In the genomic region with DNA sequence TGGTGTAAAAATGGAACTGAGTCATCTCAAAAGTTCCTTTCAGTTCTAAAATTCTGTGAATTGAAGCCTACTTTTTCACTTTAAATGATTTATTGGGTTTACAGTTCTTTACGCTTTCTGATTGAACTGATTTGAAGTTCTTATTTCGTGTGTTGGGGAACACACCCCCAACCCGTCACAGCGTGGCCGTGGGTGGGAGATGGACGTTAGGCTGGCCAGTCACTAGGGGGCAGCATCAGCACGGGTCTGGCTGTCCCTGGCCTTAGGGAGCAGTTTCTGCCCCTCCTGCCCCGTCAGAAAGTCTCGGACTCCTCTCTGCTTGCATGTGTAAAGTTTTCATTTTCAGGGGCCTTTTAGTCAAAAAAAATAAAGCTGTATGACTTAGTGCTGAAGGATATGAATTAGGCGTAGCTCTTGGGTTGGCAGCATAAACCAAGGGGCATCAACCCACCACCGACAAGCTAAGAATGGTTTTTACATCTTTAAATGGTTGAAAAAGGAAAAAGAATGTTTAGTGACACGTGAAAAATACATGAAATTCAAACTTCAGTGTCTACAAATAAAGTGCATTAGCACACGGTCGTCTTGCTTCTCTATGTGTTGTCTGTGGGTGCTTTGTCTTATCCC, we compare ENCODE assay signal across 8 cellular contexts.
A peak's percentile ranks its signal among the peaks of the same experiment; 100 is the strongest.
DNase-seq lines count a peak whose midpoint lies in the region; ATAC-seq, FAIRE-seq and TF ChIP-seq lines count a peak whose summit lies in the region.

No MANE protein-coding gene starts in this region.

- 53% methylated on average over 14 of the region's 14 CpGs for WGBS in HepG2 (ENCODE audit: low lambda C conversion rate)

- intact Hi-C loops in HepG2 (cut with micrococcal nuclease; ENCODE audit: unreplicated experiment): loop anchor here (1.0 to 10.0 kb wide), 3 partner anchors 126 to 401 kb away; partner anchors contain the start of genes PIGN and RELCH

- H3K27me3 ChIP-seq in HepG2 (ENCODE audit: control insufficient read depth in 1 of 2, insufficient read depth in 2 of 2, low read length in 2 of 2): no peaks in the 10 kb centered on the region

- H3K4me3 ChIP-seq in choroid plexus epithelial cell (ENCODE audit: low read depth, low read length) (peak overlapping the region; percentile 7), HepG2 (replicated peaks in 1 of 3; ENCODE audit: insufficient read depth in 1 of 3, low read depth in 2 of 3, low read length in 3 of 3) (no peak overlapping the region)

- FAIRE-seq in HepG2 (lab: Jason Lieb, UNC): peak; percentile 36

- no peak for TF ChIP-seq POLR2A in HepG2 (IDR thresholded peaks at IDR 0.05; ENCODE audit: insufficient read depth in 1 of 2, low read depth in 2 of 2, low read length in 2 of 2)

- H3K4me1 ChIP-seq in HepG2 (ENCODE audit: insufficient read depth, low read length): 0 out of 2 replicates have a peak, but pooled peaks cover 12% of the 10 kb centered on the region

- TF ChIP-seq CTCF in GM13976 (IDR thresholded peaks at IDR 0.05; ENCODE audit: borderline replicate concordance, control extremely low read depth, extremely low read depth, insufficient read depth, missing control alignments): peak; percentile 97
- peak; percentile 98 for TF ChIP-seq CTCF in choroid plexus epithelial cell (conservative IDR thresholded peaks at IDR 0.05; ENCODE audit: low read depth, low read length)
- peak; percentile 91 for TF ChIP-seq CTCF in HepG2 (CRISPR knock-in tag; IDR thresholded peaks at IDR 0.05)

- TF ChIP-seq RAD21 in HepG2 (CRISPR knock-in tag; IDR thresholded peaks at IDR 0.05): peak; percentile 71; the same call in 1 of the 2 replicates

- H2AFZ ChIP-seq in HepG2 (ENCODE audit: low read length): no peak overlapping the region

- H3K27ac ChIP-seq in HepG2 (ENCODE audit: extremely low read length, insufficient read depth, low read length): no peak overlapping the region

- H4K20me1 ChIP-seq in HepG2 (ENCODE audit: insufficient read depth, low read length): no peaks in the 10 kb centered on the region; the same call in 1 of the 2 replicates

- in situ Hi-C loops in GM13976 (cut with MboI; ENCODE audit: low sequenced_read_pairs, unreplicated experiment) (loop anchor here (25.0 kb wide), 1 partner anchor 401 kb away; no protein-coding TSS in a partner anchor), HepG2 (cut with HindIII; ENCODE audit: extremely low pct_ligation_motif_present, low pct_unique_long_range_greater_than_20kb) (no loop called here)

- CTCF ChIA-PET in HepG2 (lab: Yijun Ruan, JAX; ENCODE audit: low intra/inter-chr PET ratio, low total read pairs): interaction anchor here (0.9 kb wide), 1 partner anchor 397 kb away, joined by 4 read pairs; no protein-coding TSS in a partner anchor

- H3K9me3 ChIP-seq in HepG2 (ENCODE audit: low read length): no peaks in the 10 kb centered on the region

- BruUV-seq in HepG2 (replicated peaks; lab: Mats Ljungman, UMichigan): no TSS peak

- ATAC-seq in HG02973 (IDR thresholded peaks at IDR 0.05; ENCODE audit: unreplicated experiment): peak; percentile 53
- ATAC-seq in HepG2: peak; percentile 53

- DNase-seq in A172 (ENCODE audit: low spot score) (peak; percentile 57), GM13976 (ENCODE audit: low spot score) (peak; percentile 88), NCI-H345 (lab: John Stamatoyannopoulos, UW) (peak; percentile 45), choroid plexus epithelial cell (ENCODE audit: low read depth) (peak; percentile 83), HepG2 (ENCODE audit: low spot score) (peak; percentile 29)
- DNase-seq in activated CD4-positive, alpha-beta T cell treated with anti-CD3 and anti-CD28 coated beads for 4 hours: peak; percentile 62 to 69
- peak in 2 of 3 donors; percentile 16 to 54 for DNase-seq in stimulated activated CD4-positive, alpha-beta T cell treated with anti-CD3 and anti-CD28 coated beads, TNF-alpha, amount 100 ng/mL, for 1 hour (ENCODE audit: low read depth in 3 of 3, low spot score in 1 of 3)

- no peak for TF ChIP-seq EP300 in HepG2 (IDR thresholded peaks at IDR 0.05; ENCODE audit: low read depth in 2 of 2, low read length in 2 of 2)
- TF ChIP-seq EP300 in HepG2 (CRISPR knock-in tag; IDR thresholded peaks at IDR 0.05; ENCODE audit: borderline replicate concordance): no peak

- POLR2A ChIA-PET in HepG2 (lab: Yijun Ruan, JAX): no interaction called here

- H3K79me2 ChIP-seq in HepG2 (ENCODE audit: insufficient read depth, low read length): no peaks in the 10 kb centered on the region

- H3K36me3 ChIP-seq in HepG2 (replicated peaks in 1 of 2; ENCODE audit: control insufficient read depth in 1 of 2, insufficient read depth in 2 of 2, low read length in 2 of 2): peaks cover 5 to 21% of the 10 kb centered on the region in 2 experiments

- H3K9ac ChIP-seq in HepG2 (ENCODE audit: insufficient read depth, low read depth, low read length): no peak overlapping the region

- H3K4me2 ChIP-seq in HepG2 (ENCODE audit: low read depth, low read length): no peak overlapping the region

TF ChIP-seq in HepG2, 621 proteins besides CTCF, POLR2A, EP300 and RAD21 (continues in another document):
- no peak for TF ChIP-seq NFE2L1 (CRISPR knock-in tag; IDR thresholded peaks at IDR 0.05; ENCODE audit: borderline replicate concordance)
- TF ChIP-seq ZSCAN31 (CRISPR knock-in tag; IDR thresholded peaks at IDR 0.05; ENCODE audit: low read depth): no peak
- TF ChIP-seq, protein P1, sequence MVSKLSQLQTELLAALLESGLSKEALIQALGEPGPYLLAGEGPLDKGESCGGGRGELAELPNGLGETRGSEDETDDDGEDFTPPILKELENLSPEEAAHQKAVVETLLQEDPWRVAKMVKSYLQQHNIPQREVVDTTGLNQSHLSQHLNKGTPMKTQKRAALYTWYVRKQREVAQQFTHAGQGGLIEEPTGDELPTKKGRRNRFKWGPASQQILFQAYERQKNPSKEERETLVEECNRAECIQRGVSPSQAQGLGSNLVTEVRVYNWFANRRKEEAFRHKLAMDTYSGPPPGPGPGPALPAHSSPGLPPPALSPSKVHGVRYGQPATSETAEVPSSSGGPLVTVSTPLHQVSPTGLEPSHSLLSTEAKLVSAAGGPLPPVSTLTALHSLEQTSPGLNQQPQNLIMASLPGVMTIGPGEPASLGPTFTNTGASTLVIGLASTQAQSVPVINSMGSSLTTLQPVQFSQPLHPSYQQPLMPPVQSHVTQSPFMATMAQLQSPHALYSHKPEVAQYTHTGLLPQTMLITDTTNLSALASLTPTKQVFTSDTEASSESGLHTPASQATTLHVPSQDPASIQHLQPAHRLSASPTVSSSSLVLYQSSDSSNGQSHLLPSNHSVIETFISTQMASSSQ (IDR thresholded peaks at IDR 0.05; ENCODE audit: low read depth): no peak
- TF ChIP-seq, protein P1 (CRISPR knock-in tag; IDR thresholded peaks at IDR 0.05; ENCODE audit: borderline replicate concordance): no peak
- TF ChIP-seq RARA (CRISPR knock-in tag; IDR thresholded peaks at IDR 0.05): no peak
- TF ChIP-seq, protein P2, sequence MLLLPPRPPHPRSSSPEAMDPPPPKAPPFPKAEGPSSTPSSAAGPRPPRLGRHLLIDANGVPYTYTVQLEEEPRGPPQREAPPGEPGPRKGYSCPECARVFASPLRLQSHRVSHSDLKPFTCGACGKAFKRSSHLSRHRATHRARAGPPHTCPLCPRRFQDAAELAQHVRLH (CRISPR knock-in tag; IDR thresholded peaks at IDR 0.05; ENCODE audit: borderline replicate concordance, low read depth): no peak
- TF ChIP-seq ELF4 (CRISPR knock-in tag; IDR thresholded peaks at IDR 0.05; ENCODE audit: borderline replicate concordance): no peak
- no peak for TF ChIP-seq FOXM1 (CRISPR knock-in tag; IDR thresholded peaks at IDR 0.05)
- TF ChIP-seq TEF (CRISPR knock-in tag; IDR thresholded peaks at IDR 0.05): no peak
- no peak for TF ChIP-seq IKZF5 (CRISPR knock-in tag; IDR thresholded peaks at IDR 0.05)

Comparison
In these comparisons a context has a peak if more than half of its experiments do, and no peak if none do; other contexts are left out.
1. DNase-seq: peak in every context shown above with its lines; median percentile 88 in GM13976; 83 in choroid plexus epithelial cell; 66 in activated CD4-positive, alpha-beta T cell treated with anti-CD3 and anti-CD28 coated beads for 4 hours; 57 in A172; 45 in NCI-H345; 35 in stimulated activated CD4-positive, alpha-beta T cell treated with anti-CD3 and anti-CD28 coated beads, TNF-alpha, amount 100 ng/mL, for 1 hour; 29 in HepG2.